22 cellular contexts compared by ENCODE assay signal in genomic region chr1:63051886-63052285, GRCh38.
"Had no signal": no experiment of that assay in that cellular context is flagged by ENCODE, and none has a peak within 500 bp of the region (broad histone marks: within the 10 kb centered on the region; RNA-seq: fewer than 3 reads in every experiment).

No MANE protein-coding gene starts in this region.

- DNase-seq: activated CD4-positive, alpha-beta T cell treated with anti-CD3 and anti-CD28 coated beads for 1 hour; activated CD4-positive, alpha-beta T cell treated with anti-CD3 and anti-CD28 coated beads, Interleukin-2, amount 10 ng/mL, durations not matched to agents 24 days and 14 days; activated CD4-positive, alpha-beta T cell treated with anti-CD3 and anti-CD28 coated beads, Interleukin-2, amount 50 U/mL, for 48 hours; activated CD8-positive, alpha-beta memory T cell treated with anti-CD3 and anti-CD28 coated beads, Interleukin-2, amount 10 ng/mL, durations not matched to agents 7 days and 5 days; activated effector memory CD4-positive, alpha-beta T cell treated with anti-CD3 and anti-CD28 coated beads, Interleukin-2, amount 50 U/mL, for 16 hours; activated naive CD4-positive, alpha-beta T cell treated with Interleukin-2 at 50 U/mL for 16 hours; activated naive CD8-positive, alpha-beta T cell treated with anti-CD3 and anti-CD28 coated beads, Interleukin-2, amount 50 U/mL, for 24 hours; activated T-cell treated with anti-CD3 and anti-CD28 coated beads, Interleukin-2, amount 50 U/mL, for 24 hours; amniotic stem cell; MG63; MV-4-11; NCI-H1092 treated with DMSO at 0.1 percent for 48 hours; NCI-H1436 treated with DMSO at 0.1 percent for 48 hours; NCI-H187; NCI-H2081; NCI-H510A treated with DMSO at 0.1 percent for 48 hours; SIG-M5; T-helper 17 cell; T-helper 9 cell had no signal

- H3K4me3 ChIP-seq: cardiac muscle cell, MG63 had no signal

- ATAC-seq: activated CD8-positive, alpha-beta memory T cell treated with anti-CD3 and anti-CD28 coated beads, Interleukin-2, amount 10 ng/mL, durations not matched to agents 7 days and 5 days; activated naive CD4-positive, alpha-beta T cell treated with anti-CD3 and anti-CD28 coated beads, Interleukin-2, amount 50 U/mL, for 72 hours; activated naive CD8-positive, alpha-beta T cell treated with anti-CD3 and anti-CD28 coated beads, Interleukin-2, amount 50 U/mL, for 24 hours; T-helper 17 cell; WTC11 had no signal
